Comparison of ENCODE assay signal across 27 cellular contexts in the genomic region with DNA sequence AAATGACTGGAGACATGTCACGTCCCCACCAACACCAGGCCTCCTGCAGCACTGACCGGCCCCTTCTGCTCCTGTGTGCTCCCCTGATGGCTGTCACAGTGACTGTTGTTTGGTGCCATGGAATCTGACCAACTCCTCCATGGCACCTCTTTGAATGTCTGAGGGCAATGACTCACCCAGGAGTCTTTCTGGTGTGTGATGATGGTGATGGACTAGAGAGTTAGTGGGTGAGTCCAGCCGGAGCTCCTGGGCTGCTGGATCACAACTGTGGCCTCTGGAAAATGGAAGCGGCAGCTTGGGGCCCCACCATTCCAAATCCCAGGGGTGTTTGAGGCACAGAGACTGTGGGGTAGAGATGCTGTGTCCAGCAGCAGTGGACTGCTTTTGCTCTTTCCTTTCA.
"Had no signal": no experiment of that assay in that cellular context is flagged by ENCODE, and none has a peak within 500 bp of the region (broad histone marks: within the 10 kb centered on the region; RNA-seq: fewer than 3 reads in every experiment).

No MANE protein-coding gene starts in this region.

- ATAC-seq: activated naive CD8-positive, alpha-beta T cell treated with anti-CD3 and anti-CD28 coated beads, Interleukin-2, amount 50 U/mL, for 24 hours; activated T-cell treated with anti-CD3 and anti-CD28 coated beads, Interleukin-2, amount 50 U/mL, for 4 hours had no signal

- H3K4me2 ChIP-seq: PC-9, SK-N-SH had no signal

- H3K9me3 ChIP-seq: SJSA1, SK-N-SH had no signal

- H3K4me3 ChIP-seq: cardiac muscle cell, PC-9, SJSA1 had no signal

- H3K4me1 ChIP-seq: SJSA1 had no signal

- H2AFZ ChIP-seq: PC-9 had no signal

- H3K27ac ChIP-seq: brain microvascular endothelial cell, cardiac muscle cell, PC-9, SJSA1 had no signal

- H3K9me2 ChIP-seq: SK-N-SH had no signal

- H3K36me3 ChIP-seq: brain microvascular endothelial cell, cardiac muscle cell, SJSA1 had no signal

- H3K27me3 ChIP-seq: brain microvascular endothelial cell, cardiac muscle cell, SJSA1 had no signal

- DNase-seq: activated B cell treated with CpG ODN at 0.5 μM for 24 hours; activated CD4-positive, alpha-beta memory T cell treated with anti-CD3 and anti-CD28 coated beads for 36 hours; activated CD4-positive, alpha-beta T cell treated with anti-CD3 and anti-CD28 coated beads for 4 hours; activated CD4-positive, alpha-beta T cell treated with anti-CD3 and anti-CD28 coated beads, Interleukin-2, amount 50 U/mL, for 1 hour; activated CD4-positive, CD25-positive, alpha-beta regulatory T cell treated with anti-CD3 and anti-CD28 coated beads, Interleukin-2, amount 50 U/mL, for 72 hours; activated CD8-positive, alpha-beta memory T cell treated with anti-CD3 and anti-CD28 coated beads, Interleukin-2, amount 50 U/mL, for 4 hours; activated gamma-delta T cell treated with Interleukin-2 at 50 U/mL for 16 hours; activated naive CD4-positive, alpha-beta T cell treated with anti-CD3 and anti-CD28 coated beads for 36 hours; activated naive CD8-positive, alpha-beta T cell treated with anti-CD3 and anti-CD28 coated beads, Interleukin-2, amount 50 U/mL, for 24 hours; activated T-cell treated with anti-CD3 and anti-CD28 coated beads for 4 hours; activated T-cell treated with anti-CD3 and anti-CD28 coated beads, Interleukin-2, amount 50 U/mL, for 4 hours; anterior cingulate cortex; brain microvascular endothelial cell; Kasumi-1; KG1; NCI-H1105; NCI-H1417 treated with DMSO at 0.1 percent for 48 hours; NCI-H1694; NCI-H2029; NCI-H345; NCI-H524 treated with DMSO at 0.1 percent for 48 hours; NK-92 treated with Interleukin-12 subunit alpha and Interleukin-12 subunit beta, amount 100 ng/mL, for 24 hours; PC-9; SHP77; SK-N-SH had no signal

- H3K9ac ChIP-seq: SK-N-SH had no signal
